In genomic region chr2:108652187-108652931, GRCh38 we compare ENCODE assay signal across 1 cellular context.
TF ChIP-seq lines count a peak whose summit lies in the region.
"Not testable (repeated sequence)": the region's sequence is repeated elsewhere in the genome, so short reads cannot be mapped to it uniquely, and the experiment has no call there.

No MANE protein-coding gene starts in this region.

TF ChIP-seq in K562, 482 proteins besides CTCF, POLR2A, EP300 and RAD21 (continued from another document and continues in another):
- TF ChIP-seq PRDM10 (IDR thresholded peaks at IDR 0.05; ENCODE audit: partially characterized antibody): peak; percentile 21
- TF ChIP-seq HDAC1 (IDR thresholded peaks at IDR 0.05): peak in 1 of 2 experiments; percentile 43; a peak in 1 of 4 replicates
- 0 out of 2 replicates have a peak, but pooled peaks have one; percentile 19 for TF ChIP-seq POLR2H (tag; IDR thresholded peaks at IDR 0.05; ENCODE audit: low read depth)
- TF ChIP-seq MYC (IDR thresholded peaks at IDR 0.05; ENCODE audit: low read depth, low read length): peak; percentile 58
- not testable (repeated sequence) for TF ChIP-seq MYC (CRISPR knock-in tag; IDR thresholded peaks at IDR 0.05; ENCODE audit: borderline replicate concordance, low read depth); ATF3 (CRISPR knock-in tag; conservative IDR thresholded peaks at IDR 0.05)
- TF ChIP-seq KDM1A (IDR thresholded peaks at IDR 0.05): peak; percentile 30 to 45; a peak in 3 of 4 replicates
- peak; percentile 52; the same call in 1 of the 2 replicates for TF ChIP-seq ZEB2 (IDR thresholded peaks at IDR 0.05)
- peak; percentile 73 for TF ChIP-seq ZNF24 (IDR thresholded peaks at IDR 0.05)
- TF ChIP-seq SMARCA5 (IDR thresholded peaks at IDR 0.05): peak; percentile 40; the same call in 1 of the 2 replicates
- TF ChIP-seq NRF1 (conservative IDR thresholded peaks at IDR 0.05 in 1 of 2, IDR thresholded peaks at IDR 0.05 in 1 of 2): peak in 1 of 2 experiments; percentile 35; a peak in 1 of 4 replicates
- TF ChIP-seq CTBP1 (IDR thresholded peaks at IDR 0.05; ENCODE audit: borderline replicate concordance): peak; percentile 64; the same call in 1 of the 2 replicates
- 0 out of 2 replicates have a peak, but pooled peaks have one; percentile 30 for TF ChIP-seq HDAC2 (IDR thresholded peaks at IDR 0.05)
- TF ChIP-seq, protein P1, sequence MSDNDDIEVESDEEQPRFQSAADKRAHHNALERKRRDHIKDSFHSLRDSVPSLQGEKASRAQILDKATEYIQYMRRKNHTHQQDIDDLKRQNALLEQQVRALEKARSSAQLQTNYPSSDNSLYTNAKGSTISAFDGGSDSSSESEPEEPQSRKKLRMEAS (CRISPR knock-in tag; IDR thresholded peaks at IDR 0.05): peak; percentile 42; the same call in 1 of the 2 replicates
- TF ChIP-seq ZNF318 (IDR thresholded peaks at IDR 0.05; ENCODE audit: borderline replicate concordance in 1 of 2, low read depth in 1 of 2): peak in 1 of 2 experiments; percentile 78; a peak in 1 of 4 replicates
- peak; percentile 70 for TF ChIP-seq SMAD4 (CRISPR knock-in tag; conservative IDR thresholded peaks at IDR 0.05)
- TF ChIP-seq, protein P2, sequence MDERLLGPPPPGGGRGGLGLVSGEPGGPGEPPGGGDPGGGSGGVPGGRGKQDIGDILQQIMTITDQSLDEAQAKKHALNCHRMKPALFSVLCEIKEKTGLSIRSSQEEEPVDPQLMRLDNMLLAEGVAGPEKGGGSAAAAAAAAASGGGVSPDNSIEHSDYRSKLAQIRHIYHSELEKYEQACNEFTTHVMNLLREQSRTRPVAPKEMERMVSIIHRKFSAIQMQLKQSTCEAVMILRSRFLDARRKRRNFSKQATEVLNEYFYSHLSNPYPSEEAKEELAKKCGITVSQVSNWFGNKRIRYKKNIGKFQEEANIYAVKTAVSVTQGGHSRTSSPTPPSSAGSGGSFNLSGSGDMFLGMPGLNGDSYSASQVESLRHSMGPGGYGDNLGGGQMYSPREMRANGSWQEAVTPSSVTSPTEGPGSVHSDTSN (CRISPR knock-in tag; IDR thresholded peaks at IDR 0.05; ENCODE audit: low read depth): not testable (repeated sequence)
- TF ChIP-seq, protein P2 (tag; conservative IDR thresholded peaks at IDR 0.05; ENCODE audit: low read depth): peak; percentile 65
- TF ChIP-seq ATF3 (IDR thresholded peaks at IDR 0.05): peak; percentile 78
- TF ChIP-seq CEBPB (tag; IDR thresholded peaks at IDR 0.05): peak; percentile 62; the same call in 1 of the 2 replicates
- peak; percentile 58 for TF ChIP-seq ATF7 (IDR thresholded peaks at IDR 0.05)
- TF ChIP-seq CREM (IDR thresholded peaks at IDR 0.05; ENCODE audit: low read depth): peak; percentile 47
- TF ChIP-seq DMBX1 (CRISPR knock-in tag; IDR thresholded peaks at IDR 0.05; ENCODE audit: borderline replicate concordance): peak; percentile 20; the same call in 1 of the 2 replicates
- TF ChIP-seq ETV5 (CRISPR knock-in tag; IDR thresholded peaks at IDR 0.05; ENCODE audit: low read depth): peak; percentile 56; the same call in 1 of the 2 replicates
- peak; percentile 47 for TF ChIP-seq ARID1B (IDR thresholded peaks at IDR 0.05)
- peak; percentile 35; the same call in 1 of the 2 replicates for TF ChIP-seq EGR1 (conservative IDR thresholded peaks at IDR 0.05)
- TF ChIP-seq TRIM24 (IDR thresholded peaks at IDR 0.05): peak in 1 of 2 experiments; percentile 42; a peak in 1 of 4 replicates
- TF ChIP-seq CBFA2T2 (conservative IDR thresholded peaks at IDR 0.05): 0 out of 2 replicates have a peak, but pooled peaks have one; percentile 3
- peak; percentile 85 for TF ChIP-seq ETV1 (tag; conservative IDR thresholded peaks at IDR 0.05; ENCODE audit: low read depth)
- TF ChIP-seq SMARCE1 (IDR thresholded peaks at IDR 0.05): 0 out of 2 replicates have a peak, but pooled peaks have one; percentile 22
- peak in 1 of 2 experiments; percentile 60 for TF ChIP-seq E2F6 (IDR thresholded peaks at IDR 0.05; ENCODE audit: borderline replicate concordance in 1 of 2, extremely low read depth in 1 of 2, insufficient read depth in 1 of 2, insufficient read length in 1 of 2, low read depth in 1 of 2, low read length in 1 of 2, poor library complexity in 1 of 2, severe bottlenecking in 1 of 2)
- TF ChIP-seq, protein P3, sequence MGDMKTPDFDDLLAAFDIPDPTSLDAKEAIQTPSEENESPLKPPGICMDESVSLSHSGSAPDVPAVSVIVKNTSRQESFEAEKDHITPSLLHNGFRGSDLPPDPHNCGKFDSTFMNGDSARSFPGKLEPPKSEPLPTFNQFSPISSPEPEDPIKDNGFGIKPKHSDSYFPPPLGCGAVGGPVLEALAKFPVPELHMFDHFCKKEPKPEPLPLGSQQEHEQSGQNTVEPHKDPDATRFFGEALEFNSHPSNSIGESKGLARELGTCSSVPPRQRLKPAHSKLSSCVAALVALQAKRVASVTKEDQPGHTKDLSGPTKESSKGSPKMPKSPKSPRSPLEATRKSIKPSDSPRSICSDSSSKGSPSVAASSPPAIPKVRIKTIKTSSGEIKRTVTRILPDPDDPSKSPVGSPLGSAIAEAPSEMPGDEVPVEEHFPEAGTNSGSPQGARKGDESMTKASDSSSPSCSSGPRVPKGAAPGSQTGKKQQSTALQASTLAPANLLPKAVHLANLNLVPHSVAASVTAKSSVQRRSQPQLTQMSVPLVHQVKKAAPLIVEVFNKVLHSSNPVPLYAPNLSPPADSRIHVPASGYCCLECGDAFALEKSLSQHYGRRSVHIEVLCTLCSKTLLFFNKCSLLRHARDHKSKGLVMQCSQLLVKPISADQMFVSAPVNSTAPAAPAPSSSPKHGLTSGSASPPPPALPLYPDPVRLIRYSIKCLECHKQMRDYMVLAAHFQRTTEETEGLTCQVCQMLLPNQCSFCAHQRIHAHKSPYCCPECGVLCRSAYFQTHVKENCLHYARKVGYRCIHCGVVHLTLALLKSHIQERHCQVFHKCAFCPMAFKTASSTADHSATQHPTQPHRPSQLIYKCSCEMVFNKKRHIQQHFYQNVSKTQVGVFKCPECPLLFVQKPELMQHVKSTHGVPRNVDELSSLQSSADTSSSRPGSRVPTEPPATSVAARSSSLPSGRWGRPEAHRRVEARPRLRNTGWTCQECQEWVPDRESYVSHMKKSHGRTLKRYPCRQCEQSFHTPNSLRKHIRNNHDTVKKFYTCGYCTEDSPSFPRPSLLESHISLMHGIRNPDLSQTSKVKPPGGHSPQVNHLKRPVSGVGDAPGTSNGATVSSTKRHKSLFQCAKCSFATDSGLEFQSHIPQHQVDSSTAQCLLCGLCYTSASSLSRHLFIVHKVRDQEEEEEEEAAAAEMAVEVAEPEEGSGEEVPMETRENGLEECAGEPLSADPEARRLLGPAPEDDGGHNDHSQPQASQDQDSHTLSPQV (IDR thresholded peaks at IDR 0.05): 0 out of 2 replicates have a peak, but pooled peaks have one; percentile 54
- TF ChIP-seq L3MBTL2 (IDR thresholded peaks at IDR 0.05): peak; percentile 30; the same call in 1 of the 2 replicates
- TF ChIP-seq RAD51 (IDR thresholded peaks at IDR 0.05; ENCODE audit: borderline replicate concordance, low read depth): peak; percentile 54; the same call in 1 of the 2 replicates
